Comparison of ENCODE assay signal across 1 cellular context in genomic region chr14:59483819-59484610, GRCh38.
TF ChIP-seq lines count a peak whose summit lies in the region.

A gene with protein sequence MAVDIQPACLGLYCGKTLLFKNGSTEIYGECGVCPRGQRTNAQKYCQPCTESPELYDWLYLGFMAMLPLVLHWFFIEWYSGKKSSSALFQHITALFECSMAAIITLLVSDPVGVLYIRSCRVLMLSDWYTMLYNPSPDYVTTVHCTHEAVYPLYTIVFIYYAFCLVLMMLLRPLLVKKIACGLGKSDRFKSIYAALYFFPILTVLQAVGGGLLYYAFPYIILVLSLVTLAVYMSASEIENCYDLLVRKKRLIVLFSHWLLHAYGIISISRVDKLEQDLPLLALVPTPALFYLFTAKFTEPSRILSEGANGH (plus strand): TSS chr14:59484517. CDS start chr14:59484590, 73 bp downstream.
Gene L3HYPDH (minus strand): TSS chr14:59484408. CDS start chr14:59484316, 92 bp downstream.

TF ChIP-seq in HepG2, 621 proteins besides CTCF, POLR2A, EP300 and RAD21 (continued from another document and continues in another):
- TF ChIP-seq, protein P1, sequence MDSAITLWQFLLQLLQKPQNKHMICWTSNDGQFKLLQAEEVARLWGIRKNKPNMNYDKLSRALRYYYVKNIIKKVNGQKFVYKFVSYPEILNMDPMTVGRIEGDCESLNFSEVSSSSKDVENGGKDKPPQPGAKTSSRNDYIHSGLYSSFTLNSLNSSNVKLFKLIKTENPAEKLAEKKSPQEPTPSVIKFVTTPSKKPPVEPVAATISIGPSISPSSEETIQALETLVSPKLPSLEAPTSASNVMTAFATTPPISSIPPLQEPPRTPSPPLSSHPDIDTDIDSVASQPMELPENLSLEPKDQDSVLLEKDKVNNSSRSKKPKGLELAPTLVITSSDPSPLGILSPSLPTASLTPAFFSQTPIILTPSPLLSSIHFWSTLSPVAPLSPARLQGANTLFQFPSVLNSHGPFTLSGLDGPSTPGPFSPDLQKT (CRISPR knock-in tag; IDR thresholded peaks at IDR 0.05; ENCODE audit: borderline replicate concordance): peak; percentile 70; the same call in 1 of the 2 replicates
- peak; percentile 97; the same call in 1 of the 2 replicates for TF ChIP-seq NFKB2 (CRISPR knock-in tag; IDR thresholded peaks at IDR 0.05; ENCODE audit: borderline replicate concordance)
- TF ChIP-seq ZSCAN12 (CRISPR knock-in tag; IDR thresholded peaks at IDR 0.05): 0 out of 2 replicates have a peak, but pooled peaks have one; percentile 71
- TF ChIP-seq ZNF839 (CRISPR knock-in tag; IDR thresholded peaks at IDR 0.05; ENCODE audit: borderline replicate concordance): no peak; the same call in 1 of the 2 replicates
- TF ChIP-seq ISX (CRISPR knock-in tag; conservative IDR thresholded peaks at IDR 0.05): peak; percentile 96
- TF ChIP-seq, protein P2, sequence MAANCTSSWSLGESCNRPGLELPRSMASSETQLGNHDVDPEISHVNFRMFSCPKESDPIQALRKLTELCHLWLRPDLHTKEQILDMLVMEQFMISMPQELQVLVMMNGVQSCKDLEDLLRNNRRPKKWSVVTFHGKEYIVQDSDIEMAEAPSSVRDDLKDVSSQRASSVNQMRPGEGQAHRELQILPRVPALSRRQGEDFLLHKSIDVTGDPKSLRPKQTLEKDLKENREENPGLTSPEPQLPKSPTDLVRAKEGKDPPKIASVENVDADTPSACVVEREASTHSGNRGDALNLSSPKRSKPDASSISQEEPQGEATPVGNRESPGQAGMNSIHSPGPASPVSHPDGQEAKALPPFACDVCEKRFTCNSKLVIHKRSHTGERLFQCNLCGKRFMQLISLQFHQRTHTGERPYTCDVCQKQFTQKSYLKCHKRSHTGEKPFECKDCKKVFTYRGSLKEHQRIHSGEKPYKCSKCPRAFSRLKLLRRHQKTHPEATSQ (CRISPR knock-in tag; IDR thresholded peaks at IDR 0.05; ENCODE audit: borderline replicate concordance): peak; percentile 83
- no peak for TF ChIP-seq KDM5A (IDR thresholded peaks at IDR 0.05; ENCODE audit: borderline replicate concordance, low read length)
- peak; percentile 66 for TF ChIP-seq HNF4A (CRISPR knock-in tag; IDR thresholded peaks at IDR 0.05)
- TF ChIP-seq TAF15 (IDR thresholded peaks at IDR 0.05; ENCODE audit: low read depth, low read length, poor library complexity, severe bottlenecking): no peak
- TF ChIP-seq WIZ (CRISPR knock-in tag; IDR thresholded peaks at IDR 0.05): peak; percentile 39; the same call in 1 of the 2 replicates
- TF ChIP-seq RXRB (CRISPR knock-in tag; IDR thresholded peaks at IDR 0.05; ENCODE audit: borderline replicate concordance): peak; percentile 50
- TF ChIP-seq KLF9 (CRISPR knock-in tag; IDR thresholded peaks at IDR 0.05; ENCODE audit: low read depth): 0 out of 2 replicates have a peak, but pooled peaks have one; percentile 51
- TF ChIP-seq TARDBP (CRISPR knock-in tag; IDR thresholded peaks at IDR 0.05): peak; percentile 90
- TF ChIP-seq THYN1 (CRISPR knock-in tag; IDR thresholded peaks at IDR 0.05; ENCODE audit: borderline replicate concordance, low read depth): no peak
- TF ChIP-seq, protein P3, sequence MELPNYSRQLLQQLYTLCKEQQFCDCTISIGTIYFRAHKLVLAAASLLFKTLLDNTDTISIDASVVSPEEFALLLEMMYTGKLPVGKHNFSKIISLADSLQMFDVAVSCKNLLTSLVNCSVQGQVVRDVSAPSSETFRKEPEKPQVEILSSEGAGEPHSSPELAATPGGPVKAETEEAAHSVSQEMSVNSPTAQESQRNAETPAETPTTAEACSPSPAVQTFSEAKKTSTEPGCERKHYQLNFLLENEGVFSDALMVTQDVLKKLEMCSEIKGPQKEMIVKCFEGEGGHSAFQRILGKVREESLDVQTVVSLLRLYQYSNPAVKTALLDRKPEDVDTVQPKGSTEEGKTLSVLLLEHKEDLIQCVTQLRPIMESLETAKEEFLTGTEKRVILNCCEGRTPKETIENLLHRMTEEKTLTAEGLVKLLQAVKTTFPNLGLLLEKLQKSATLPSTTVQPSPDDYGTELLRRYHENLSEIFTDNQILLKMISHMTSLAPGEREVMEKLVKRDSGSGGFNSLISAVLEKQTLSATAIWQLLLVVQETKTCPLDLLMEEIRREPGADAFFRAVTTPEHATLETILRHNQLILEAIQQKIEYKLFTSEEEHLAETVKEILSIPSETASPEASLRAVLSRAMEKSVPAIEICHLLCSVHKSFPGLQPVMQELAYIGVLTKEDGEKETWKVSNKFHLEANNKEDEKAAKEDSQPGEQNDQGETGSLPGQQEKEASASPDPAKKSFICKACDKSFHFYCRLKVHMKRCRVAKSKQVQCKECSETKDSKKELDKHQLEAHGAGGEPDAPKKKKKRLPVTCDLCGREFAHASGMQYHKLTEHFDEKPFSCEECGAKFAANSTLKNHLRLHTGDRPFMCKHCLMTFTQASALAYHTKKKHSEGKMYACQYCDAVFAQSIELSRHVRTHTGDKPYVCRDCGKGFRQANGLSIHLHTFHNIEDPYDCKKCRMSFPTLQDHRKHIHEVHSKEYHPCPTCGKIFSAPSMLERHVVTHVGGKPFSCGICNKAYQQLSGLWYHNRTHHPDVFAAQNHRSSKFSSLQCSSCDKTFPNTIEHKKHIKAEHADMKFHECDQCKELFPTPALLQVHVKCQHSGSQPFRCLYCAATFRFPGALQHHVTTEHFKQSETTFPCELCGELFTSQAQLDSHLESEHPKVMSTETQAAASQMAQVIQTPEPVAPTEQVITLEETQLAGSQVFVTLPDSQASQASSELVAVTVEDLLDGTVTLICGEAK (IDR thresholded peaks at IDR 0.05): no peak
- TF ChIP-seq, protein P3 (CRISPR knock-in tag; IDR thresholded peaks at IDR 0.05): peak; percentile 94
- TF ChIP-seq SP140L (CRISPR knock-in tag; IDR thresholded peaks at IDR 0.05; ENCODE audit: borderline replicate concordance): peak; percentile 91
- TF ChIP-seq FOXK1 (CRISPR knock-in tag; IDR thresholded peaks at IDR 0.05; ENCODE audit: borderline replicate concordance, low read depth): no peak
- peak; percentile 31; the same call in 1 of the 2 replicates for TF ChIP-seq ZNF646 (CRISPR knock-in tag; IDR thresholded peaks at IDR 0.05)
- no peak for TF ChIP-seq ZNF644 (CRISPR knock-in tag; IDR thresholded peaks at IDR 0.05; ENCODE audit: low read depth)
- TF ChIP-seq, protein P4, sequence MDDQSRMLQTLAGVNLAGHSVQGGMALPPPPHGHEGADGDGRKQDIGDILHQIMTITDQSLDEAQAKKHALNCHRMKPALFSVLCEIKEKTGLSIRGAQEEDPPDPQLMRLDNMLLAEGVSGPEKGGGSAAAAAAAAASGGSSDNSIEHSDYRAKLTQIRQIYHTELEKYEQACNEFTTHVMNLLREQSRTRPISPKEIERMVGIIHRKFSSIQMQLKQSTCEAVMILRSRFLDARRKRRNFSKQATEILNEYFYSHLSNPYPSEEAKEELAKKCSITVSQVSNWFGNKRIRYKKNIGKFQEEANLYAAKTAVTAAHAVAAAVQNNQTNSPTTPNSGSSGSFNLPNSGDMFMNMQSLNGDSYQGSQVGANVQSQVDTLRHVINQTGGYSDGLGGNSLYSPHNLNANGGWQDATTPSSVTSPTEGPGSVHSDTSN (CRISPR knock-in tag; IDR thresholded peaks at IDR 0.05; ENCODE audit: borderline replicate concordance): peak; percentile 90
- TF ChIP-seq PCBP1 (IDR thresholded peaks at IDR 0.05; ENCODE audit: borderline replicate concordance, low read depth, low read length): no peak
- peak; percentile 62 for TF ChIP-seq MAFF (IDR thresholded peaks at IDR 0.05; ENCODE audit: low read depth, low read length)
- TF ChIP-seq PRMT3 (CRISPR knock-in tag; IDR thresholded peaks at IDR 0.05; ENCODE audit: borderline replicate concordance, low read depth): peak; percentile 98
- peak; percentile 83 for TF ChIP-seq ZMYM4 (CRISPR knock-in tag; IDR thresholded peaks at IDR 0.05)
- TF ChIP-seq ZNF558 (CRISPR knock-in tag; IDR thresholded peaks at IDR 0.05; ENCODE audit: borderline replicate concordance): peak; percentile 93
- TF ChIP-seq, protein P5, sequence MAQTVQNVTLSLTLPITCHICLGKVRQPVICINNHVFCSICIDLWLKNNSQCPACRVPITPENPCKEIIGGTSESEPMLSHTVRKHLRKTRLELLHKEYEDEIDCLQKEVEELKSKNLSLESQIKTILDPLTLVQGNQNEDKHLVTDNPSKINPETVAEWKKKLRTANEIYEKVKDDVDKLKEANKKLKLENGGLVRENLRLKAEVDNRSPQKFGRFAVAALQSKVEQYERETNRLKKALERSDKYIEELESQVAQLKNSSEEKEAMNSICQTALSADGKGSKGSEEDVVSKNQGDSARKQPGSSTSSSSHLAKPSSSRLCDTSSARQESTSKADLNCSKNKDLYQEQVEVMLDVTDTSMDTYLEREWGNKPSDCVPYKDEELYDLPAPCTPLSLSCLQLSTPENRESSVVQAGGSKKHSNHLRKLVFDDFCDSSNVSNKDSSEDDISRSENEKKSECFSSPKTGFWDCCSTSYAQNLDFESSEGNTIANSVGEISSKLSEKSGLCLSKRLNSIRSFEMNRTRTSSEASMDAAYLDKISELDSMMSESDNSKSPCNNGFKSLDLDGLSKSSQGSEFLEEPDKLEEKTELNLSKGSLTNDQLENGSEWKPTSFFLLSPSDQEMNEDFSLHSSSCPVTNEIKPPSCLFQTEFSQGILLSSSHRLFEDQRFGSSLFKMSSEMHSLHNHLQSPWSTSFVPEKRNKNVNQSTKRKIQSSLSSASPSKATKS (CRISPR knock-in tag; IDR thresholded peaks at IDR 0.05): peak; percentile 92
- peak; percentile 62; the same call in 1 of the 2 replicates for TF ChIP-seq ZNF878 (CRISPR knock-in tag; IDR thresholded peaks at IDR 0.05)
- TF ChIP-seq ARNT (IDR thresholded peaks at IDR 0.05): no peak
- TF ChIP-seq SOX5 (CRISPR knock-in tag; IDR thresholded peaks at IDR 0.05; ENCODE audit: borderline replicate concordance): no peak
- TF ChIP-seq, protein P6, sequence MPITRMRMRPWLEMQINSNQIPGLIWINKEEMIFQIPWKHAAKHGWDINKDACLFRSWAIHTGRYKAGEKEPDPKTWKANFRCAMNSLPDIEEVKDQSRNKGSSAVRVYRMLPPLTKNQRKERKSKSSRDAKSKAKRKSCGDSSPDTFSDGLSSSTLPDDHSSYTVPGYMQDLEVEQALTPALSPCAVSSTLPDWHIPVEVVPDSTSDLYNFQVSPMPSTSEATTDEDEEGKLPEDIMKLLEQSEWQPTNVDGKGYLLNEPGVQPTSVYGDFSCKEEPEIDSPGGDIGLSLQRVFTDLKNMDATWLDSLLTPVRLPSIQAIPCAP (CRISPR knock-in tag; IDR thresholded peaks at IDR 0.05; ENCODE audit: low read depth): peak; percentile 68; the same call in 1 of the 2 replicates
- TF ChIP-seq ZBTB42 (CRISPR knock-in tag; IDR thresholded peaks at IDR 0.05): peak; percentile 90
- peak; percentile 88; the same call in 1 of the 2 replicates for TF ChIP-seq ZNF235 (CRISPR knock-in tag; IDR thresholded peaks at IDR 0.05; ENCODE audit: borderline replicate concordance)
